ENCODE assay signal across 1 cellular context in genomic region chr6:70413114-70413828, GRCh38.
A peak's percentile ranks its signal among the peaks of the same experiment; 100 is the strongest.
TF ChIP-seq lines count a peak whose summit lies in the region.

FAM135A (plus strand) TSS chr6:70413508; CDS start chr6:70428343, 14,835 bp downstream.

TF ChIP-seq in HepG2, 621 proteins besides CTCF, POLR2A, EP300 and RAD21 (continued from another document and continues in another):
- TF ChIP-seq LBX2 (CRISPR knock-in tag; IDR thresholded peaks at IDR 0.05; ENCODE audit: borderline replicate concordance) (no peak), ZHX1 (CRISPR knock-in tag; IDR thresholded peaks at IDR 0.05; ENCODE audit: low read depth) (peak; percentile 36; the same call in 1 of the 2 replicates), ZNF572 (CRISPR knock-in tag; IDR thresholded peaks at IDR 0.05) (0 out of 2 replicates have a peak, but pooled peaks have one; percentile 14), ZNF652 (CRISPR knock-in tag; IDR thresholded peaks at IDR 0.05; ENCODE audit: borderline replicate concordance, low read depth) (0 out of 2 replicates have a peak, but pooled peaks have one; percentile 23), ZNF720 (CRISPR knock-in tag; IDR thresholded peaks at IDR 0.05) (no peak), ZMYM4 (CRISPR knock-in tag; IDR thresholded peaks at IDR 0.05) (peak; percentile 100), MXI1 (IDR thresholded peaks at IDR 0.05; ENCODE audit: borderline replicate concordance, low read depth, low read length) (peak; percentile 59; the same call in 1 of the 3 replicates), ZNF18 (CRISPR knock-in tag; IDR thresholded peaks at IDR 0.05; ENCODE audit: insufficient replicate concordance) (peak; percentile 37), SALL1 (CRISPR knock-in tag; IDR thresholded peaks at IDR 0.05) (peak; percentile 46; the same call in 1 of the 2 replicates), ZNF30 (CRISPR knock-in tag; IDR thresholded peaks at IDR 0.05) (no peak), ZNF772 (CRISPR knock-in tag; IDR thresholded peaks at IDR 0.05) (peak; percentile 52; the same call in 1 of the 2 replicates), PHF21A (CRISPR knock-in tag; IDR thresholded peaks at IDR 0.05) (peak; percentile 49; the same call in 1 of the 2 replicates), KDM5B (CRISPR knock-in tag; IDR thresholded peaks at IDR 0.05; ENCODE audit: borderline replicate concordance) (peak; percentile 58; the same call in 1 of the 2 replicates), ZNF44 (CRISPR knock-in tag; IDR thresholded peaks at IDR 0.05) (peak; percentile 46; the same call in 1 of the 2 replicates), SRSF1 (optimal IDR thresholded peaks at IDR 0.05; ENCODE audit: low read depth, low read length) (peak; percentile 21), TRAFD1 (CRISPR knock-in tag; IDR thresholded peaks at IDR 0.05; ENCODE audit: borderline replicate concordance) (no peak), ZNF34 (CRISPR knock-in tag; IDR thresholded peaks at IDR 0.05; ENCODE audit: borderline replicate concordance) (no peak), BRD4 (CRISPR knock-in tag; IDR thresholded peaks at IDR 0.05) (no peak; the same call in 1 of the 2 replicates), ZNF777 (CRISPR knock-in tag; IDR thresholded peaks at IDR 0.05) (peak; percentile 62), ZNF747 (CRISPR knock-in tag; IDR thresholded peaks at IDR 0.05; ENCODE audit: borderline replicate concordance) (no peak; the same call in 1 of the 2 replicates), HDAC1 (CRISPR knock-in tag; IDR thresholded peaks at IDR 0.05) (0 out of 2 replicates have a peak, but pooled peaks have one; percentile 33), PREB (CRISPR knock-in tag; IDR thresholded peaks at IDR 0.05) (no peak), ZNF142 (CRISPR knock-in tag; IDR thresholded peaks at IDR 0.05) (peak; percentile 38; the same call in 1 of the 2 replicates), ZNF781 (CRISPR knock-in tag; IDR thresholded peaks at IDR 0.05; ENCODE audit: borderline replicate concordance, not compliant biosample characterization) (no peak), ZGPAT (CRISPR knock-in tag; IDR thresholded peaks at IDR 0.05) (peak; percentile 81), SMARCE1 (IDR thresholded peaks at IDR 0.05; ENCODE audit: borderline replicate concordance) (no peak), SIN3B (IDR thresholded peaks at IDR 0.05; ENCODE audit: low read length) (peak; percentile 80), HNRNPLL (IDR thresholded peaks at IDR 0.05; ENCODE audit: low read depth, low read length, poor library complexity, severe bottlenecking) (peak; percentile 96), ZNF549 (CRISPR knock-in tag; IDR thresholded peaks at IDR 0.05) (no peak), FOXK1 (CRISPR knock-in tag; IDR thresholded peaks at IDR 0.05; ENCODE audit: borderline replicate concordance, low read depth) (peak; percentile 64; the same call in 1 of the 2 replicates), XRCC5 (optimal IDR thresholded peaks at IDR 0.05; ENCODE audit: low read length) (no peak), FUBP1 (CRISPR knock-in tag; IDR thresholded peaks at IDR 0.05; ENCODE audit: borderline replicate concordance) (no peak), STAG1 (CRISPR knock-in tag; IDR thresholded peaks at IDR 0.05) (no peak), FOXJ3 (CRISPR knock-in tag; IDR thresholded peaks at IDR 0.05; ENCODE audit: borderline replicate concordance) (no peak), CBX5 (CRISPR knock-in tag; IDR thresholded peaks at IDR 0.05; ENCODE audit: borderline replicate concordance) (peak; percentile 44; the same call in 1 of the 2 replicates), SAFB2 (CRISPR knock-in tag; IDR thresholded peaks at IDR 0.05; ENCODE audit: borderline replicate concordance, low read depth) (peak; percentile 17; the same call in 1 of the 2 replicates), ZNF232 (CRISPR knock-in tag; IDR thresholded peaks at IDR 0.05; ENCODE audit: borderline replicate concordance) (peak; percentile 66; the same call in 1 of the 2 replicates), ZNF468 (CRISPR knock-in tag; IDR thresholded peaks at IDR 0.05) (no peak)
